Comparison of ENCODE assay signal across 27 cellular contexts in the genomic region with DNA sequence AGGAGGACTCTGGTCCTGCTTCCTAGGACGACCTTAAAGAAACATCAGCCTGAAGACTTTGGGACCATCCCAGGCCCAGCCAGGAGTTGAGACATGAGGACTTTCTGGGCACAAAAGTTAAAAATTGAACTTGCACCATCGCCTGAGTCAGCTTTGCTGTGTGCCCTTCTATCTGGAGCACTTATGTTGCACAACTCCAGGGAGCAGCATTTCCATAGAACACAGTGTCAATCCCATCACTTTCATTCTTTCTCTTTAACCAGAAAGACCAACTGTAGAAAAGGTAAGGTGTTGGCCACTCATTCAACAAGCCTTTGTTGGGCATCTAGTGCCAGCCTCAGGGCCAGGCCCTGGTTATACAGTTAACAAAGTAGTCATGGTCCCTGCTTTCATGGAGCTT. TPM values are rescaled to one million over a fixed set of nuclear protein-coding genes. Genes with fewer than 3 reads are reported as not detected.
"Had no signal": no experiment of that assay in that cellular context is flagged by ENCODE, and none has a peak within 500 bp of the region (broad histone marks: within the 10 kb centered on the region; RNA-seq: fewer than 3 reads in every experiment).

No MANE protein-coding gene starts in this region.

- H3K27ac Mint-ChIP-seq: activated CD8-positive, alpha-beta T cell treated with anti-CD3 and anti-CD28 coated beads, Interleukin-2, amount 10 ng/mL, durations not matched to agents 7 days and 5 days; activated naive CD8-positive, alpha-beta T cell treated with anti-CD3 and anti-CD28 coated beads, Interleukin-2, amount 10 ng/mL, durations not matched to agents 7 days and 5 days; T-helper 1 cell treated with Interleukin-12 subunit alpha and Interleukin-12 subunit beta and Interleukin-4 antibody, amounts not matched to agents 30 μg/mL and 1 μg/mL, for 36 hours; WTC11 had no signal

- H3K27ac ChIP-seq: adrenal gland, ascending aorta, body of pancreas, cardiac muscle cell, PC-9 had no signal

- H3K9me3 Mint-ChIP-seq: T-helper 1 cell treated with Interleukin-12 subunit alpha and Interleukin-12 subunit beta and Interleukin-4 antibody, amounts not matched to agents 30 μg/mL and 1 μg/mL, for 36 hours had no signal

- H2AFZ ChIP-seq: PC-9 had no signal

- H3K36me3 ChIP-seq: adrenal gland, ascending aorta, cardiac muscle cell had no signal

- H3K4me3 Mint-ChIP-seq: activated CD8-positive, alpha-beta T cell treated with anti-CD3 and anti-CD28 coated beads, Interleukin-2, amount 10 ng/mL, durations not matched to agents 7 days and 5 days; activated naive CD8-positive, alpha-beta T cell treated with anti-CD3 and anti-CD28 coated beads, Interleukin-2, amount 10 ng/mL, durations not matched to agents 7 days and 5 days; T-helper 1 cell treated with Interleukin-12 subunit alpha and Interleukin-12 subunit beta and Interleukin-4 antibody, amounts not matched to agents 30 μg/mL and 1 μg/mL, for 36 hours; WTC11 had no signal

- DNase-seq: activated CD4-positive, alpha-beta T cell treated with anti-CD3 and anti-CD28 coated beads for 48 hours; activated CD4-positive, alpha-beta T cell treated with anti-CD3 and anti-CD28 coated beads, Interleukin-2, amount 50 U/mL, for 4 hours; activated CD4-positive, CD25-positive, alpha-beta regulatory T cell treated with anti-CD3 and anti-CD28 coated beads, Interleukin-2, amount 50 U/mL, for 72 hours; activated CD8-positive, alpha-beta memory T cell treated with anti-CD3 and anti-CD28 coated beads, Interleukin-2, amount 50 U/mL, for 48 hours; activated CD8-positive, alpha-beta T cell treated with anti-CD3 and anti-CD28 coated beads, Interleukin-2, amount 10 ng/mL, durations not matched to agents 7 days and 5 days; activated naive CD4-positive, alpha-beta T cell treated with anti-CD3 and anti-CD28 coated beads, Interleukin-2, amount 50 U/mL, for 16 hours; activated naive CD8-positive, alpha-beta T cell treated with anti-CD3 and anti-CD28 coated beads, Interleukin-2, amount 10 ng/mL, durations not matched to agents 7 days and 5 days; activated T-cell treated with anti-CD3 and anti-CD28 coated beads, Interleukin-2, amount 50 U/mL, for 1 hour; body of pancreas; cerebellar nuclear complex; KG1; NCI-H1105; NCI-H1436; NCI-H1694 treated with DMSO at 0.1 percent for 48 hours; NCI-H2081; NCI-H446; NCI-H524; PC-9; SHP77 treated with DMSO at 0.1 percent for 48 hours had no signal

- H3K4me1 ChIP-seq: adrenal gland, ascending aorta, body of pancreas had no signal

- H3K9me3 ChIP-seq: adrenal gland, ascending aorta, body of pancreas had no signal

- H3K4me2 ChIP-seq: PC-9 had no signal

- H3K4me3 ChIP-seq: adrenal gland, ascending aorta, body of pancreas, cardiac muscle cell, PC-9 had no signal

- ATAC-seq: activated CD8-positive, alpha-beta T cell treated with anti-CD3 and anti-CD28 coated beads, Interleukin-2, amount 10 ng/mL, durations not matched to agents 7 days and 5 days; body of pancreas; WTC11 had no signal

- H3K27me3 ChIP-seq: ascending aorta, body of pancreas, cardiac muscle cell had no signal

RNA-seq across cellular contexts. Expression of gene CLDN24, which starts 8.6 kb away (rescaled TPM):
- total RNA-seq: activated CD8-positive, alpha-beta T cell treated with anti-CD3 and anti-CD28 coated beads, Interleukin-2, amount 10 ng/mL, durations not matched to agents 7 days and 5 days; activated naive CD8-positive, alpha-beta T cell treated with anti-CD3 and anti-CD28 coated beads, Interleukin-2, amount 10 ng/mL, durations not matched to agents 7 days and 5 days; adrenal gland; ascending aorta; body of pancreas; cardiac muscle cell; LHCN-M2; M059J; PC-9; SK-MEL-5; WTC11 had no signal
- polyA plus RNA-seq: adrenal gland, cardiac muscle cell had no signal

RNA-seq across cellular contexts. Expression of gene CLDN22, which starts 10.8 kb away (rescaled TPM):
- total RNA-seq: activated CD8-positive, alpha-beta T cell treated with anti-CD3 and anti-CD28 coated beads, Interleukin-2, amount 10 ng/mL, durations not matched to agents 7 days and 5 days; activated naive CD8-positive, alpha-beta T cell treated with anti-CD3 and anti-CD28 coated beads, Interleukin-2, amount 10 ng/mL, durations not matched to agents 7 days and 5 days; adrenal gland; ascending aorta; body of pancreas; cardiac muscle cell; LHCN-M2; PC-9; SK-MEL-5; WTC11 had no signal
- polyA plus RNA-seq: adrenal gland, cardiac muscle cell had no signal
